Comparison of ENCODE assay signal across 25 cellular contexts in the genomic region with DNA sequence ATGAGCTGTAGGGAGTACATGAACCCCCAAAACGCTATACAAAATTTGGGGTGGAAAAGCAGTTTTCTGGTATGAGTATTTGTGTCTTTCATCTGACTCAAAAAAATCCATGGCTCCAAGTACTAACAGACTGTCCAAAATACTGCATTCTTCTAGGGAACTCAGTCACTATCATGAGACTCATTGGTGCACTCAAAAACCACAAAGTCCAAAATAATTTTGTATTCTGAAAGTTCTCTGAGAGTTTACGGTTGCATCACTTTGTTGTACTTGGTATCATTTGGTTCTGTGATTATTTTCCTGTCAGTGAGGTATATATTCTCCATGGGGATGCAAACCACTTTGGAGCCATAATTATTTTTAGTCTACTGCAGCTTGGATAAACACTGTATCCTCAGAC. TPM values are rescaled to one million over a fixed set of nuclear protein-coding genes. Genes with fewer than 3 reads are reported as not detected.
DNase-seq lines count a peak whose midpoint lies in the region; ATAC-seq, FAIRE-seq and TF ChIP-seq lines count a peak whose summit lies in the region.
"Had no signal": no experiment of that assay in that cellular context is flagged by ENCODE, and none has a peak within 500 bp of the region (broad histone marks: within the 10 kb centered on the region; RNA-seq: fewer than 3 reads in every experiment).

No MANE protein-coding gene starts in this region.

- no peak for FAIRE-seq in A549 (lab: Jason Lieb, UNC)

- 83% methylated on average over 2 of the region's 2 CpGs for WGBS in A549 (ENCODE audit: missing lambda C conversion rate)

- ATAC-seq in A549 (no peak), HG03378 (IDR thresholded peaks at IDR 0.05; ENCODE audit: unreplicated experiment) (no peak)
- ATAC-seq: activated naive CD8-positive, alpha-beta T cell treated with anti-CD3 and anti-CD28 coated beads, Interleukin-2, amount 50 U/mL, for 24 hours; esophagus mucosa; natural killer cell had no signal

- no peak for TF ChIP-seq EP300 in A549 (IDR thresholded peaks at IDR 0.05)

- H3K4me3 ChIP-seq in A549 (no peak overlapping the region), HEK293 (ENCODE audit: low read depth, low read length) (no peak overlapping the region)
- H3K4me3 ChIP-seq: smooth muscle cell, upper lobe of left lung had no signal

- no peaks in the 10 kb centered on the region for H3K36me3 ChIP-seq in HEK293 (ENCODE audit: control insufficient read depth in 2 of 2, insufficient read depth in 1 of 2, low read length in 2 of 2)
- H3K36me3 ChIP-seq: upper lobe of left lung had no signal

- H3K4me2 ChIP-seq in A549, result no peak overlapping the region
- H3K4me2 ChIP-seq: smooth muscle cell had no signal

- H3K4me1 ChIP-seq in A549 (peaks cover 50% of the 10 kb centered on the region), HEK293 (ENCODE audit: control insufficient read depth, insufficient read depth, low read length) (no peaks in the 10 kb centered on the region)

- POLR2A ChIA-PET in A549 (lab: Yijun Ruan, JAX), result no interaction called here
- POLR2A ChIA-PET in HEK293 (lab: Yijun Ruan, JAX), result no interaction called here
- POLR2A ChIA-PET in GM10248 (lab: Yijun Ruan, JAX), result no interaction called here

- no peak for TF ChIP-seq POLR2A in A549 (IDR thresholded peaks at IDR 0.05; ENCODE audit: low read length)

- TF ChIP-seq RAD21 in A549 (conservative IDR thresholded peaks at IDR 0.05 in 1 of 2, IDR thresholded peaks at IDR 0.05 in 1 of 2), result no peak

- no peak for DNase-seq in A549 (ENCODE audit: low read depth in 1 of 2, low spot score in 1 of 2)
- peak; percentile 30 for DNase-seq in astrocyte of the hippocampus (ENCODE audit: low read depth, low spot score)
- DNase-seq in iris pigment epithelial cell (ENCODE audit: low read depth), result peak; percentile 57
- no peak for DNase-seq in GM10248 (ENCODE audit: extremely low spot score)
- no peak for DNase-seq in 8988T
- no peak for DNase-seq in glomerular visceral epithelial cell (ENCODE audit: extremely low spot score)
- DNase-seq: ACHN; activated CD4-positive, alpha-beta T cell treated with anti-CD3 and anti-CD28 coated beads, Interleukin-2, amount 50 U/mL, for 1 hour; activated CD8-positive, alpha-beta memory T cell treated with anti-CD3 and anti-CD28 coated beads, Interleukin-2, amount 50 U/mL, for 4 hours; activated effector memory CD4-positive, alpha-beta T cell treated with Interleukin-2 at 50 U/mL for 16 hours; activated naive CD8-positive, alpha-beta T cell treated with anti-CD3 and anti-CD28 coated beads, Interleukin-2, amount 50 U/mL, for 24 hours; CD4-positive, alpha-beta T cell; DMS153; effector CD8-positive, alpha-beta T cell; KBM-7; natural killer cell; NCI-H1048; NCI-H2081; Right ventricle myocardium superior; stimulated activated CD4-positive, alpha-beta T cell treated with anti-CD3 and anti-CD28 coated beads, Interleukin-4, amount 100 ng/mL, for 24 hours; upper lobe of left lung had no signal

- H3K27ac ChIP-seq in A549, result peak overlapping the region; percentile 44; a peak in 2 of 6 replicates
- H3K27ac ChIP-seq in HEK293 (ENCODE audit: extremely low read depth, low read depth, low read length), result no peak overlapping the region
- H3K27ac ChIP-seq: upper lobe of left lung had no signal

- CTCF ChIA-PET in A549 (lab: Yijun Ruan, JAX) (no interaction called here), HEK293 (lab: Yijun Ruan, JAX) (no interaction called here), GM10248 (lab: Yijun Ruan, JAX) (interaction anchor here (1.7 kb wide), 1 partner anchor 9 kb away, joined by 5 read pairs; no protein-coding TSS in a partner anchor)

- H3K9me3 ChIP-seq in A549 (no peaks in the 10 kb centered on the region), HEK293 (ENCODE audit: control insufficient read depth, insufficient read depth, low read depth, low read length) (no peaks in the 10 kb centered on the region)
- H3K9me3 ChIP-seq: upper lobe of left lung had no signal

- no peak for TF ChIP-seq CTCF in A549 (IDR thresholded peaks at IDR 0.05)
- TF ChIP-seq CTCF in HEK293 (tag by site-specific recombination; IDR thresholded peaks at IDR 0.05), result no peak
- no peak for TF ChIP-seq CTCF in GM10248 (IDR thresholded peaks at IDR 0.05; ENCODE audit: control extremely low read depth, extremely low read depth, low read depth, missing control alignments)

TF ChIP-seq in A549, 52 proteins besides CTCF, POLR2A, EP300 and RAD21:
- TF ChIP-seq FOSB (CRISPR knock-in tag; IDR thresholded peaks at IDR 0.05) (no peak), KDM5A (IDR thresholded peaks at IDR 0.05) (no peak), EHMT2 (IDR thresholded peaks at IDR 0.05; ENCODE audit: low read depth) (no peak), SREBF2 (IDR thresholded peaks at IDR 0.05) (no peak), CEBPB (IDR thresholded peaks at IDR 0.05) (no peak), BHLHE40 (IDR thresholded peaks at IDR 0.05; ENCODE audit: low read depth, low read length) (no peak), ZC3H11A (IDR thresholded peaks at IDR 0.05) (no peak), FOSL2 (IDR thresholded peaks at IDR 0.05) (no peak), FOSL2 (CRISPR knock-in tag; IDR thresholded peaks at IDR 0.05) (no peak), ESRRA (IDR thresholded peaks at IDR 0.05; ENCODE audit: borderline replicate concordance, low read length) (no peak), HOXA7 (CRISPR knock-in tag; IDR thresholded peaks at IDR 0.05) (no peak), PHF8 (IDR thresholded peaks at IDR 0.05; ENCODE audit: borderline replicate concordance, low read depth) (no peak), CHD4 (IDR thresholded peaks at IDR 0.05; ENCODE audit: borderline replicate concordance) (no peak), GATA3 (IDR thresholded peaks at IDR 0.05; ENCODE audit: borderline replicate concordance) (no peak), JUN (IDR thresholded peaks at IDR 0.05) (no peak), RFX5 (IDR thresholded peaks at IDR 0.05) (no peak), HEYL (CRISPR knock-in tag; IDR thresholded peaks at IDR 0.05) (no peak), FOXS1 (CRISPR knock-in tag; IDR thresholded peaks at IDR 0.05) (no peak)
- TF ChIP-seq, protein P1, sequence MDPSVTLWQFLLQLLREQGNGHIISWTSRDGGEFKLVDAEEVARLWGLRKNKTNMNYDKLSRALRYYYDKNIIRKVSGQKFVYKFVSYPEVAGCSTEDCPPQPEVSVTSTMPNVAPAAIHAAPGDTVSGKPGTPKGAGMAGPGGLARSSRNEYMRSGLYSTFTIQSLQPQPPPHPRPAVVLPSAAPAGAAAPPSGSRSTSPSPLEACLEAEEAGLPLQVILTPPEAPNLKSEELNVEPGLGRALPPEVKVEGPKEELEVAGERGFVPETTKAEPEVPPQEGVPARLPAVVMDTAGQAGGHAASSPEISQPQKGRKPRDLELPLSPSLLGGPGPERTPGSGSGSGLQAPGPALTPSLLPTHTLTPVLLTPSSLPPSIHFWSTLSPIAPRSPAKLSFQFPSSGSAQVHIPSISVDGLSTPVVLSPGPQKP (IDR thresholded peaks at IDR 0.05; ENCODE audit: low read depth, low read length), result no peak
TF ChIP-seq in A549: peak in this region for 0.

TF ChIP-seq in HEK293, 187 proteins besides CTCF, POLR2A, EP300 and RAD21:
- TF ChIP-seq, protein P2, sequence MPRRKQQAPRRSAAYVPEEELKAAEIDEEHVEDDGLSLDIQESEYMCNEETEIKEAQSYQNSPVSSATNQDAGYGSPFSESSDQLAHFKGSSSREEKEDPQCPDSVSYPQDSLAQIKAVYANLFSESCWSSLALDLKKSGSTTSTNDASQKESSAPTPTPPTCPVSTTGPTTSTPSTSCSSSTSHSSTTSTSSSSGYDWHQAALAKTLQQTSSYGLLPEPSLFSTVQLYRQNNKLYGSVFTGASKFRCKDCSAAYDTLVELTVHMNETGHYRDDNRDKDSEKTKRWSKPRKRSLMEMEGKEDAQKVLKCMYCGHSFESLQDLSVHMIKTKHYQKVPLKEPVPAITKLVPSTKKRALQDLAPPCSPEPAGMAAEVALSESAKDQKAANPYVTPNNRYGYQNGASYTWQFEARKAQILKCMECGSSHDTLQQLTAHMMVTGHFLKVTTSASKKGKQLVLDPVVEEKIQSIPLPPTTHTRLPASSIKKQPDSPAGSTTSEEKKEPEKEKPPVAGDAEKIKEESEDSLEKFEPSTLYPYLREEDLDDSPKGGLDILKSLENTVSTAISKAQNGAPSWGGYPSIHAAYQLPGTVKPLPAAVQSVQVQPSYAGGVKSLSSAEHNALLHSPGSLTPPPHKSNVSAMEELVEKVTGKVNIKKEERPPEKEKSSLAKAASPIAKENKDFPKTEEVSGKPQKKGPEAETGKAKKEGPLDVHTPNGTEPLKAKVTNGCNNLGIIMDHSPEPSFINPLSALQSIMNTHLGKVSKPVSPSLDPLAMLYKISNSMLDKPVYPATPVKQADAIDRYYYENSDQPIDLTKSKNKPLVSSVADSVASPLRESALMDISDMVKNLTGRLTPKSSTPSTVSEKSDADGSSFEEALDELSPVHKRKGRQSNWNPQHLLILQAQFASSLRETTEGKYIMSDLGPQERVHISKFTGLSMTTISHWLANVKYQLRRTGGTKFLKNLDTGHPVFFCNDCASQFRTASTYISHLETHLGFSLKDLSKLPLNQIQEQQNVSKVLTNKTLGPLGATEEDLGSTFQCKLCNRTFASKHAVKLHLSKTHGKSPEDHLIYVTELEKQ (tag by site-specific recombination; IDR thresholded peaks at IDR 0.05; ENCODE audit: borderline replicate concordance), result no peak
- TF ChIP-seq, protein P3, sequence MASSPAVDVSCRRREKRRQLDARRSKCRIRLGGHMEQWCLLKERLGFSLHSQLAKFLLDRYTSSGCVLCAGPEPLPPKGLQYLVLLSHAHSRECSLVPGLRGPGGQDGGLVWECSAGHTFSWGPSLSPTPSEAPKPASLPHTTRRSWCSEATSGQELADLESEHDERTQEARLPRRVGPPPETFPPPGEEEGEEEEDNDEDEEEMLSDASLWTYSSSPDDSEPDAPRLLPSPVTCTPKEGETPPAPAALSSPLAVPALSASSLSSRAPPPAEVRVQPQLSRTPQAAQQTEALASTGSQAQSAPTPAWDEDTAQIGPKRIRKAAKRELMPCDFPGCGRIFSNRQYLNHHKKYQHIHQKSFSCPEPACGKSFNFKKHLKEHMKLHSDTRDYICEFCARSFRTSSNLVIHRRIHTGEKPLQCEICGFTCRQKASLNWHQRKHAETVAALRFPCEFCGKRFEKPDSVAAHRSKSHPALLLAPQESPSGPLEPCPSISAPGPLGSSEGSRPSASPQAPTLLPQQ (tag by site-specific recombination; IDR thresholded peaks at IDR 0.05), result no peak
- no peak for TF ChIP-seq ZNF76 (tag by site-specific recombination; IDR thresholded peaks at IDR 0.05; ENCODE audit: borderline replicate concordance, low read depth)
- TF ChIP-seq ZNF558 (tag by site-specific recombination; IDR thresholded peaks at IDR 0.05), result peak; percentile 73; the same call in 1 of the 2 replicates
- no peak for TF ChIP-seq ZNF2 (tag by site-specific recombination; IDR thresholded peaks at IDR 0.05)

RNA-seq across cellular contexts. Expression of a gene that starts 28.0 kb away (rescaled TPM):
- polyA plus RNA-seq in A549 (2011; rRNA removed) (0.40 and 1.1 TPM in 2 replicates), A549 (2017; fragmentation: RNase III; extraction: RNeasy Plus Mini Kit Qiagen cat#74134 plus additional on column Dnase treatment) (0.54 to 0.92 TPM (median 0.77 TPM) in 3 replicates)
- polyA plus RNA-seq in A549 (2012; cell fraction: cytosol; rRNA removed), result 0.04 and 0.05 TPM in 2 replicates
- not detected in 2 replicates for polyA plus RNA-seq in A549 (2012; cell fraction: nucleus; rRNA removed)
- not detected in 2 replicates for polyA minus RNA-seq in A549 (2011; rRNA and poly(A)+ RNA removed)

Comparison
In these comparisons a context has a peak if more than half of its experiments do, and no peak if none do; other contexts are left out.
1. DNase-seq: peak in astrocyte of the hippocampus (single experiment) and iris pigment epithelial cell (single experiment); none in A549 (0 of 2), GM10248 (single experiment), 8988T (single experiment) and glomerular visceral epithelial cell (single experiment).